ENCODE assay signal across 16 cellular contexts in genomic region chr1:202498542-202498941, GRCh38.
"Had no signal": no experiment of that assay in that cellular context is flagged by ENCODE, and none has a peak within 500 bp of the region (broad histone marks: within the 10 kb centered on the region; RNA-seq: fewer than 3 reads in every experiment).

No MANE protein-coding gene starts in this region.

- H3K4me1 ChIP-seq: lower lobe of right lung, neural progenitor cell, thyroid gland, uterus had no signal

- ATAC-seq: activated CD4-positive, alpha-beta T cell treated with anti-CD3 and anti-CD28 coated beads for 36 hours; esophagus mucosa; left cardiac atrium; lower lobe of right lung had no signal

- DNase-seq: activated CD4-positive, alpha-beta T cell treated with anti-CD3 and anti-CD28 coated beads for 36 hours; activated naive CD4-positive, alpha-beta T cell; central memory CD4-positive, alpha-beta T cell; glutamatergic neuron; immature natural killer cell; left cardiac atrium; lower lobe of right lung; midbrain; T-helper 9 cell; thyroid gland; uterus had no signal

- H3K27me3 ChIP-seq: neural progenitor cell, thyroid gland, uterus had no signal

- FAIRE-seq: astrocyte had no signal

- H3K9me3 ChIP-seq: lower lobe of right lung, thyroid gland, uterus had no signal

- H3K4me2 ChIP-seq: neural progenitor cell had no signal

- H3K27ac ChIP-seq: lower lobe of right lung, neural progenitor cell, skin epidermis, thyroid gland, uterus, VCaP had no signal

- H3K9ac ChIP-seq: neural progenitor cell had no signal

- H3K4me3 ChIP-seq: lower lobe of right lung, neural progenitor cell, skin epidermis, thyroid gland, uterus had no signal

- H3K36me3 ChIP-seq: neural progenitor cell, uterus had no signal

- H2AFZ ChIP-seq: neural progenitor cell had no signal
